ENCODE assay signal across 17 cellular contexts in genomic region chr1:94230920-94231319, GRCh38. TPM values are rescaled to one million over a fixed set of nuclear protein-coding genes. Genes with fewer than 3 reads are reported as not detected.
DNase-seq lines count a peak whose midpoint lies in the region; ATAC-seq and TF ChIP-seq lines count a peak whose summit lies in the region.
"Had no signal": no experiment of that assay in that cellular context is flagged by ENCODE, and none has a peak within 500 bp of the region (broad histone marks: within the 10 kb centered on the region; RNA-seq: fewer than 3 reads in every experiment).

No MANE protein-coding gene starts in this region.

- intact Hi-C loops in Panc1 (cut with micrococcal nuclease; ENCODE audit: unreplicated experiment), result loop anchor here (10.0 kb wide), 1 partner anchor 186 kb away; no protein-coding TSS in a partner anchor
- intact Hi-C loops in gastrocnemius medialis (cut with DNase I; ENCODE audit: low total_unique reads), result no loop called here

- WGBS in GM23248 (ENCODE audit: low coverage in 1 of 2, low lambda C conversion rate in 2 of 2, missing lambda C conversion rate in 2 of 2), 2 experiments, result 94 to 95% methylated on average over 1 of the region's 1 CpG
- 78% methylated on average over 1 of the region's 1 CpG for WGBS in hepatocyte (ENCODE audit: low lambda C conversion rate, missing lambda C conversion rate)

- BruUV-seq in Panc1 (replicated peaks; lab: Mats Ljungman, UMichigan), result no TSS peak

- H3K9me2 ChIP-seq in GM23248 (ENCODE audit: insufficient read depth) (no peaks in the 10 kb centered on the region), hepatocyte (replicated peaks; ENCODE audit: insufficient read depth) (no peaks in the 10 kb centered on the region)

- H4K20me1 ChIP-seq in GM23248 (ENCODE audit: insufficient read depth) (peaks cover 16% of the 10 kb centered on the region; the same call in 1 of the 2 replicates), hepatocyte (ENCODE audit: insufficient read depth, poor library complexity, severe bottlenecking) (no peaks in the 10 kb centered on the region)

- H3K36me3 ChIP-seq in GM23248 (ENCODE audit: low read depth), result 0 out of 2 replicates have a peak, but pooled peaks cover 11% of the 10 kb centered on the region
- H3K36me3 ChIP-seq in Panc1 (ENCODE audit: control insufficient read depth, insufficient read depth, low read length), result peaks cover 16% of the 10 kb centered on the region
- H3K36me3 ChIP-seq in hepatocyte (replicated peaks; ENCODE audit: insufficient read depth, low read depth), result no peaks in the 10 kb centered on the region
- H3K36me3 ChIP-seq in gastrocnemius medialis, result no peaks in the 10 kb centered on the region
- H3K36me3 ChIP-seq: HAP-1, neutrophil, stomach had no signal

- H2AFZ ChIP-seq in GM23248, result no peak overlapping the region
- no peak overlapping the region for H2AFZ ChIP-seq in hepatocyte

- H3K4me2 ChIP-seq in GM23248 (ENCODE audit: unreplicated experiment) (peak overlapping the region; percentile 97), hepatocyte (no peak overlapping the region)

- H3K4me3 ChIP-seq in GM23248 (peak overlapping the region; percentile 38), Panc1 (ENCODE audit: low read depth in 2 of 2, low read length in 2 of 2) (peak overlapping the region; percentile 90 to 98; a peak in 3 of 4 replicates), hepatocyte (no peak overlapping the region), gastrocnemius medialis (no peak overlapping the region)
- H3K4me3 ChIP-seq: HAP-1, stomach had no signal

- CTCF ChIA-PET in Panc1 (lab: Charles Lee), result no interaction called here

- TF ChIP-seq POLR2A in gastrocnemius medialis (IDR thresholded peaks at IDR 0.05), result no peak

- H3K9ac ChIP-seq in GM23248, result peak overlapping the region; percentile 10

- POLR2A ChIA-PET in Panc1 (lab: Charles Lee), result no interaction called here

- H3F3A ChIP-seq in GM23248 (ENCODE audit: insufficient read depth), result peaks cover 72% of the 10 kb centered on the region

- in situ Hi-C loops in GM23248 (cut with MboI) (no loop called here), Panc1 (cut with HindIII; ENCODE audit: low pct_unique_long_range_greater_than_20kb, low sequenced_read_pairs) (no loop called here), gastrocnemius medialis (cut with MboI; ENCODE audit: low sequenced_read_pairs in 4 of 4) (no loop called here)

- TF ChIP-seq CTCF in Panc1 (IDR thresholded peaks at IDR 0.05), result no peak
- no peak for TF ChIP-seq CTCF in hepatocyte (IDR thresholded peaks at IDR 0.05; ENCODE audit: poor library complexity)
- TF ChIP-seq CTCF in gastrocnemius medialis (IDR thresholded peaks at IDR 0.05 in 4 of 5, conservative IDR thresholded peaks at IDR 0.05 in 1 of 5), result no peak

- H3K27ac ChIP-seq in GM23248 (peak overlapping the region; percentile 16; the same call in 1 of the 2 replicates), Panc1 (ENCODE audit: low read length) (peak overlapping the region; percentile 98), hepatocyte (peak overlapping the region; percentile 4), gastrocnemius medialis (peak overlapping the region; percentile 60 to 93 (median 90))
- H3K27ac ChIP-seq: neutrophil had no signal

- no peaks in the 10 kb centered on the region for H3K9me3 ChIP-seq in GM23248 (ENCODE audit: low read depth)
- no peaks in the 10 kb centered on the region for H3K9me3 ChIP-seq in Panc1 (ENCODE audit: control insufficient read depth, insufficient read depth, low read depth, low read length)
- no peaks in the 10 kb centered on the region for H3K9me3 ChIP-seq in hepatocyte (ENCODE audit: low read depth)
- no peaks in the 10 kb centered on the region for H3K9me3 ChIP-seq in gastrocnemius medialis
- H3K9me3 ChIP-seq: HAP-1, neutrophil, stomach had no signal

- DNase-seq in GM23248, result no peak
- DNase-seq in Panc1 (ENCODE audit: low read depth, low spot score), result no peak
- DNase-seq in hepatocyte (ENCODE audit: low spot score), result no peak
- no peak for DNase-seq in gastrocnemius medialis
- no peak for DNase-seq in NCI-H2081 (lab: John Stamatoyannopoulos, UW)
- DNase-seq: activated CD4-positive, alpha-beta T cell treated with anti-CD3 and anti-CD28 coated beads, Interleukin-2, amount 50 U/mL, for 1 hour; activated naive CD8-positive, alpha-beta T cell treated with anti-CD3 and anti-CD28 coated beads for 36 hours; effector memory CD8-positive, alpha-beta T cell; KBM-7; NCI-H187; retina; stomach; T-helper 9 cell had no signal

- ATAC-seq in Panc1 (no peak), gastrocnemius medialis (no peak), HG03108 (IDR thresholded peaks at IDR 0.05; ENCODE audit: unreplicated experiment) (no peak), HG02623 (IDR thresholded peaks at IDR 0.05; ENCODE audit: unreplicated experiment) (no peak)
- ATAC-seq: effector memory CD8-positive, alpha-beta T cell had no signal

- H3K27me3 ChIP-seq in GM23248 (replicated peaks; ENCODE audit: insufficient read depth) (no peaks in the 10 kb centered on the region), Panc1 (ENCODE audit: control insufficient read depth, insufficient read depth, low read length) (no peaks in the 10 kb centered on the region), hepatocyte (no peaks in the 10 kb centered on the region), gastrocnemius medialis (no peaks in the 10 kb centered on the region)
- H3K27me3 ChIP-seq: stomach had no signal

- H3K79me2 ChIP-seq in GM23248 (ENCODE audit: insufficient read depth) (peaks cover 100% of the 10 kb centered on the region), hepatocyte (peaks cover 87% of the 10 kb centered on the region)

- peaks cover 87% of the 10 kb centered on the region for H3K4me1 ChIP-seq in GM23248 (ENCODE audit: insufficient read depth)
- peaks cover 50% of the 10 kb centered on the region for H3K4me1 ChIP-seq in Panc1 (ENCODE audit: control insufficient read depth, insufficient read depth, low read length)
- no peaks in the 10 kb centered on the region for H3K4me1 ChIP-seq in hepatocyte (ENCODE audit: insufficient read depth)
- H3K4me1 ChIP-seq in gastrocnemius medialis, result peaks cover 71 to 82% of the 10 kb centered on the region in 2 donors
- H3K4me1 ChIP-seq: HAP-1 had no signal

RNA-seq across cellular contexts. Expression of gene ARHGAP29, which starts 6.5 kb away (rescaled TPM):
- total RNA-seq in GM23248 (2014; rRNA removed; shearing (Covaris generic)), result 114 and 120 TPM in 2 replicates
- 145 and 152 TPM in 2 replicates for polyA plus RNA-seq in GM23248 (2016; fragmentation: Nextera tagmentation; extraction: Ambion mirVana)
- total RNA-seq in Panc1 (2021; ENCODE audit: unreplicated experiment), result 197 TPM
- 64.8 TPM for polyA plus RNA-seq in Panc1 (2012; ENCODE audit: insufficient read length)
- total RNA-seq in hepatocyte, result 22.3 and 22.4 TPM in 2 replicates
- polyA plus RNA-seq in hepatocyte, result 9.6 and 22.3 TPM in 2 replicates
- 10 to 100 TPM in 3 of 4 donors, 1 to 10 TPM in 1; 10.0 to 13.5 (median 11.6) TPM for total RNA-seq in gastrocnemius medialis
- total RNA-seq: activated naive CD8-positive, alpha-beta T cell treated with anti-CD3 and anti-CD28 coated beads for 36 hours had no signal

Comparison
In these comparisons a context has a peak if more than half of its experiments do, and no peak if none do; other contexts are left out.
1. H3K27ac ChIP-seq: peak in every context shown above with its lines; median percentile 98 in Panc1; 90 in gastrocnemius medialis; 16 in GM23248; 4 in hepatocyte.
2. H3K4me3 ChIP-seq: peak in GM23248 (single experiment) and Panc1 (2 of 2); none in hepatocyte (single experiment) and gastrocnemius medialis (0 of 4).